Comparison of ENCODE assay signal across 1 cellular context in genomic region chr3:183528758-183529157, GRCh38.
A peak's percentile ranks its signal among the peaks of the same experiment; 100 is the strongest.
TF ChIP-seq lines count a peak whose summit lies in the region.

No MANE protein-coding gene starts in this region.

TF ChIP-seq in HEK293, 187 proteins besides CTCF, POLR2A, EP300 and RAD21:
- peak; percentile 65 for TF ChIP-seq ZNF146 (tag by site-specific recombination; IDR thresholded peaks at IDR 0.05)
